15 cellular contexts compared by ENCODE assay signal in genomic region chr3:30685267-30685667, GRCh38.
A peak's percentile ranks its signal among the peaks of the same experiment; 100 is the strongest.
DNase-seq lines count a peak whose midpoint lies in the region; ATAC-seq and TF ChIP-seq lines count a peak whose summit lies in the region.
"Had no signal": no experiment of that assay in that cellular context is flagged by ENCODE, and none has a peak within 500 bp of the region (broad histone marks: within the 10 kb centered on the region; RNA-seq: fewer than 3 reads in every experiment).

No MANE protein-coding gene starts in this region.

- 95 to 97% (median 96%) methylated on average over 2 of the region's 2 CpGs for WGBS in heart left ventricle, 4 donors
- WGBS in tibial nerve, 2 donors, result 59 to 73% methylated on average over 2 of the region's 2 CpGs

- H3K36me3 Mint-ChIP-seq in activated B cell treated with CpG ODN at 0.5 μM for 24 hours (ENCODE audit: low read depth), result peaks cover 93% of the 10 kb centered on the region

- peaks cover 74% of the 10 kb centered on the region for H3K4me1 Mint-ChIP-seq in activated B cell treated with CpG ODN at 0.5 μM for 24 hours

- H3K27ac Mint-ChIP-seq in activated B cell treated with CpG ODN at 0.5 μM for 24 hours, result peak overlapping the region; percentile 65

- POLR2A ChIA-PET in activated B cell treated with CpG ODN at 0.5 μM for 24 hours (lab: Charles Lee), result no interaction called here

- peaks cover 10 to 100% (median 92%) of the 10 kb centered on the region in 12 donors for H3K4me1 ChIP-seq in heart left ventricle
- H3K4me1 ChIP-seq in tibial nerve, result peaks cover 9 to 100% (median 85%) of the 10 kb centered on the region in 4 donors

- no peak for TF ChIP-seq CTCF in heart left ventricle (IDR thresholded peaks at IDR 0.05)
- no peak for TF ChIP-seq CTCF in activated B cell treated with CpG ODN at 0.5 μM for 24 hours (IDR thresholded peaks at IDR 0.05)
- TF ChIP-seq CTCF in tibial nerve (IDR thresholded peaks at IDR 0.05), result no peak

- H3K36me3 ChIP-seq in heart left ventricle, result peaks cover 0 to 87% (median 27%) of the 10 kb centered on the region in 9 donors
- H3K36me3 ChIP-seq in tibial nerve, result peaks cover 0 to 16% (median 0%) of the 10 kb centered on the region in 3 donors
- H3K36me3 ChIP-seq: breast epithelium had no signal

- H3K27ac ChIP-seq in heart left ventricle (peak overlapping the region in 8 of 12 donors; percentile 12 to 81 (median 34)), tibial nerve (peak overlapping the region; percentile 4 to 93 (median 61))

- TF ChIP-seq POLR2A in heart left ventricle (IDR thresholded peaks at IDR 0.05) (no peak), tibial nerve (IDR thresholded peaks at IDR 0.05) (no peak)

- H3K9me3 ChIP-seq in heart left ventricle (no peaks in the 10 kb centered on the region), tibial nerve (no peaks in the 10 kb centered on the region)
- H3K9me3 ChIP-seq: breast epithelium, SK-N-SH had no signal

- H3K4me3 Mint-ChIP-seq in activated B cell treated with CpG ODN at 0.5 μM for 24 hours, result no peak overlapping the region

- no peaks in the 10 kb centered on the region for H3K27me3 Mint-ChIP-seq in activated B cell treated with CpG ODN at 0.5 μM for 24 hours

- TF ChIP-seq EP300 in tibial nerve (IDR thresholded peaks at IDR 0.05), result peak in 1 of 2 donors; percentile 20

- no peak for ATAC-seq in heart left ventricle
- no peak for ATAC-seq in activated B cell treated with CpG ODN at 0.5 μM for 24 hours (ENCODE audit: low read depth)
- ATAC-seq in HG03521 (IDR thresholded peaks at IDR 0.05; ENCODE audit: unreplicated experiment), result no peak

- DNase-seq in heart left ventricle (no peak), cardiac septum (ENCODE audit: low spot score) (no peak), activated B cell treated with CpG ODN at 0.5 μM for 24 hours (no peak), kidney tubule cell (ENCODE audit: low spot score) (peak; percentile 3), tibial nerve (ENCODE audit: low spot score in 2 of 2) (no peak), GDM1 (lab: John Stamatoyannopoulos, UW) (no peak), NCI-H526 (lab: John Stamatoyannopoulos, UW) (no peak)
- DNase-seq: activated CD8-positive, alpha-beta memory T cell treated with anti-CD3 and anti-CD28 coated beads for 24 hours; GF-D8; NCI-H1436 treated with DMSO at 0.1 percent for 48 hours; NCI-H774; SK-N-SH; stimulated activated CD4-positive, alpha-beta T cell treated with anti-CD3 and anti-CD28 coated beads, Interleukin-4, amount 100 ng/mL, for 1 hour had no signal

- CTCF ChIA-PET in activated B cell treated with CpG ODN at 0.5 μM for 24 hours (lab: Charles Lee), result interaction anchor here (1.1 to 1.9 kb wide), 2 partner anchors 81 to 365 kb away, joined by 4 to 6 read pairs; no protein-coding TSS in a partner anchor

- no peaks in the 10 kb centered on the region for H3K27me3 ChIP-seq in heart left ventricle
- H3K27me3 ChIP-seq in tibial nerve, result no peaks in the 10 kb centered on the region
- H3K27me3 ChIP-seq: breast epithelium had no signal

- intact Hi-C loops in heart left ventricle (cut with DNase I), result loop anchor here in 3 of 10 donors (5.0 to 10.0 kb wide), 4 partner anchors 78 to 340 kb away; partner anchors contain the start of gene TGFBR2 (in 1 of the 3)
- intact Hi-C loops in cardiac septum (cut with DNase I), result loop anchor here (10.0 kb wide), 1 partner anchor 460 kb away; no protein-coding TSS in a partner anchor
- intact Hi-C loops in activated B cell treated with CpG ODN at 0.5 μM for 24 hours (cut with micrococcal nuclease), result no loop called here

- H3K4me3 ChIP-seq in heart left ventricle, result no peak overlapping the region
- H3K4me3 ChIP-seq in tibial nerve, result no peak overlapping the region
- H3K4me3 ChIP-seq: breast epithelium had no signal

- H3K9me3 Mint-ChIP-seq in activated B cell treated with CpG ODN at 0.5 μM for 24 hours, result no peaks in the 10 kb centered on the region
